Comparison of ENCODE assay signal across 8 cellular contexts in the genomic region with DNA sequence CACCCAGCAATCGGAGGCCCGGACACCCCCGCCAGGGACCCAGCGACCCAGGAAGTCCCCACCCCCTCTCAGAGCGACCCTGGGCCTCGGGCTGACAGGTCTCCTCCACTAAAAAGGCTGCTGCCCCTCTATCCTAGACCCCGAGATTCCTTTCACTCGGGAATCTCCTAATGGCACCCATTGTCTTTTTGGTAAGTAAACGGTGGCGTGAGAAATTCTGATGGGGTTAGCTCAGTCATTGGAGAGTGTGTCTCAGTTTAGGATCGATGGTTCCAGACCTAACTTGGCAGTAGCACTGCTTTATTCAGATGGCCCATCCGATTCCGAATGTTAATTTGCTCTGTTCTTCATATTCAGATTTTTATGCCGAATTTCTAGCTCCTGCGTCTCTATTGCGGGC.
DNase-seq lines count a peak whose midpoint lies in the region; ATAC-seq and TF ChIP-seq lines count a peak whose summit lies in the region.
"Not testable (repeated sequence)": the region's sequence is repeated elsewhere in the genome, so short reads cannot be mapped to it uniquely, and the experiment has no call there.

No MANE protein-coding gene starts in this region.

- H3K4me1 ChIP-seq in ES-I3 (ENCODE audit: insufficient read depth, low read length); RWPE2 (ENCODE audit: insufficient read depth, poor library complexity, severe bottlenecking); ectodermal cell (ENCODE audit: control insufficient read depth, insufficient read depth, low read length); foreskin keratinocyte; iPS-15b (ENCODE audit: control insufficient read depth, insufficient read depth, low read length); osteoblast (ENCODE audit: insufficient read depth, low read length): not testable (repeated sequence)

- not testable (repeated sequence) for H3K36me3 Mint-ChIP-seq in activated naive CD8-positive, alpha-beta T cell treated with anti-CD3 and anti-CD28 coated beads, Interleukin-2, amount 10 ng/mL, durations not matched to agents 7 days and 5 days

- POLR2A ChIA-PET in activated naive CD8-positive, alpha-beta T cell treated with anti-CD3 and anti-CD28 coated beads, Interleukin-2, amount 10 ng/mL, durations not matched to agents 7 days and 5 days (lab: Charles Lee): not testable (repeated sequence)

- H3K4me3 ChIP-seq in RWPE2 (ENCODE audit: severe bottlenecking): not testable (repeated sequence)
- H3K4me3 ChIP-seq in ectodermal cell (ENCODE audit: insufficient read depth, low read depth, low read length): peak overlapping the region; percentile 25
- peak overlapping the region; percentile 35 for H3K4me3 ChIP-seq in iPS-15b (ENCODE audit: low read depth, low read length)
- peak overlapping the region; percentile 56 for H3K4me3 ChIP-seq in osteoblast (ENCODE audit: insufficient read depth, low read length)

- not testable (repeated sequence) for H3K36me3 ChIP-seq in ES-I3 (ENCODE audit: insufficient read depth, low read length); RWPE2 (ENCODE audit: low read depth); ectodermal cell (ENCODE audit: control insufficient read depth, insufficient read depth, low read length); iPS-15b (ENCODE audit: control insufficient read depth, insufficient read depth, low read length); osteoblast (ENCODE audit: insufficient read depth, low read length)

- H3K27ac ChIP-seq in RWPE2 (ENCODE audit: poor library complexity, severe bottlenecking); ectodermal cell (ENCODE audit: insufficient read depth, low read depth, low read length, poor library complexity, severe bottlenecking); foreskin keratinocyte; osteoblast (ENCODE audit: low read depth, low read length): not testable (repeated sequence)

- not testable (repeated sequence) for H3K9me3 Mint-ChIP-seq in activated naive CD8-positive, alpha-beta T cell treated with anti-CD3 and anti-CD28 coated beads, Interleukin-2, amount 10 ng/mL, durations not matched to agents 7 days and 5 days; stimulated activated naive CD8-positive, alpha-beta T cell treated with anti-CD3 and anti-CD28 coated beads, Interleukin-15, amount 100 ng/mL, for 72 hours

- peak overlapping the region; percentile 28 for H3K4me3 Mint-ChIP-seq in activated naive CD8-positive, alpha-beta T cell treated with anti-CD3 and anti-CD28 coated beads, Interleukin-2, amount 10 ng/mL, durations not matched to agents 7 days and 5 days
- peak overlapping the region; percentile 37 to 70 for H3K4me3 Mint-ChIP-seq in stimulated activated naive CD8-positive, alpha-beta T cell treated with anti-CD3 and anti-CD28 coated beads, Interleukin-15, amount 100 ng/mL, for 72 hours

- H4K20me1 ChIP-seq in osteoblast (ENCODE audit: insufficient read depth, low read length): not testable (repeated sequence)

- not testable (repeated sequence) for H3K79me2 ChIP-seq in osteoblast (ENCODE audit: insufficient read depth, low read length)

- H3K27ac Mint-ChIP-seq in activated naive CD8-positive, alpha-beta T cell treated with anti-CD3 and anti-CD28 coated beads, Interleukin-2, amount 10 ng/mL, durations not matched to agents 7 days and 5 days; stimulated activated naive CD8-positive, alpha-beta T cell treated with anti-CD3 and anti-CD28 coated beads, Interleukin-15, amount 100 ng/mL, for 72 hours: not testable (repeated sequence)

- ATAC-seq in RWPE2 (ENCODE audit: low read depth): peak; percentile 9; the same call in 1 of the 3 replicates
- not testable (repeated sequence) for ATAC-seq in activated naive CD8-positive, alpha-beta T cell treated with anti-CD3 and anti-CD28 coated beads, Interleukin-2, amount 10 ng/mL, durations not matched to agents 7 days and 5 days (ENCODE audit: low read depth)
- peak; percentile 13 for ATAC-seq in foreskin keratinocyte
- peak; percentile 19 for ATAC-seq in stimulated activated naive CD8-positive, alpha-beta T cell treated with anti-CD3 and anti-CD28 coated beads, Interleukin-15, amount 100 ng/mL, for 72 hours

- H3K9me3 ChIP-seq in ES-I3 (ENCODE audit: control insufficient read depth, insufficient read depth, low read length); RWPE2 (ENCODE audit: severe bottlenecking); ectodermal cell (ENCODE audit: control insufficient read depth, low read length); iPS-15b (ENCODE audit: control insufficient read depth, insufficient read depth, low read length); osteoblast (ENCODE audit: low read depth, low read length): not testable (repeated sequence)

- H3K4me1 Mint-ChIP-seq in activated naive CD8-positive, alpha-beta T cell treated with anti-CD3 and anti-CD28 coated beads, Interleukin-2, amount 10 ng/mL, durations not matched to agents 7 days and 5 days; stimulated activated naive CD8-positive, alpha-beta T cell treated with anti-CD3 and anti-CD28 coated beads, Interleukin-15, amount 100 ng/mL, for 72 hours: not testable (repeated sequence)

- not testable (repeated sequence) for H2AFZ ChIP-seq in osteoblast (ENCODE audit: low read length)

- not testable (repeated sequence) for TF ChIP-seq CTCF in RWPE2 (IDR thresholded peaks at IDR 0.05; ENCODE audit: poor library complexity, severe bottlenecking); foreskin keratinocyte (conservative IDR thresholded peaks at IDR 0.05); osteoblast (IDR thresholded peaks at IDR 0.05; ENCODE audit: extremely low read depth, low read depth, low read length)

- WGBS in ectodermal cell, 2 experiments: 23 to 25% methylated on average over 5 to 7 of the region's 16 CpGs

- peak overlapping the region; percentile 33; the same call in 1 of the 2 replicates for H3K9ac ChIP-seq in ES-I3 (ENCODE audit: low read depth, low read length)
- not testable (repeated sequence) for H3K9ac ChIP-seq in iPS-15b (ENCODE audit: low read depth, low read length)

- peaks cover 14% of the 10 kb centered on the region for H3K27me3 Mint-ChIP-seq in activated naive CD8-positive, alpha-beta T cell treated with anti-CD3 and anti-CD28 coated beads, Interleukin-2, amount 10 ng/mL, durations not matched to agents 7 days and 5 days
- peaks cover 20% of the 10 kb centered on the region for H3K27me3 Mint-ChIP-seq in stimulated activated naive CD8-positive, alpha-beta T cell treated with anti-CD3 and anti-CD28 coated beads, Interleukin-15, amount 100 ng/mL, for 72 hours

- H3K27me3 ChIP-seq in RWPE2 (ENCODE audit: insufficient read depth, poor library complexity, severe bottlenecking); ectodermal cell (ENCODE audit: control insufficient read depth, insufficient read depth, low read length, poor library complexity, severe bottlenecking); foreskin keratinocyte; iPS-15b (ENCODE audit: control insufficient read depth, insufficient read depth, low read length); osteoblast (ENCODE audit: insufficient read depth, low read length): not testable (repeated sequence)

- peak overlapping the region; percentile 60 for H3K4me2 ChIP-seq in osteoblast (ENCODE audit: insufficient read depth, low read length)

- DNase-seq in RWPE2 (ENCODE audit: low spot score); activated naive CD8-positive, alpha-beta T cell treated with anti-CD3 and anti-CD28 coated beads, Interleukin-2, amount 10 ng/mL, durations not matched to agents 7 days and 5 days; foreskin keratinocyte; osteoblast (ENCODE audit: insufficient read length, low spot score, missing footprints); stimulated activated naive CD8-positive, alpha-beta T cell treated with anti-CD3 and anti-CD28 coated beads, Interleukin-15, amount 100 ng/mL, for 72 hours: not testable (repeated sequence)
